ENCODE assay signal across 1 cellular context in the genomic region with DNA sequence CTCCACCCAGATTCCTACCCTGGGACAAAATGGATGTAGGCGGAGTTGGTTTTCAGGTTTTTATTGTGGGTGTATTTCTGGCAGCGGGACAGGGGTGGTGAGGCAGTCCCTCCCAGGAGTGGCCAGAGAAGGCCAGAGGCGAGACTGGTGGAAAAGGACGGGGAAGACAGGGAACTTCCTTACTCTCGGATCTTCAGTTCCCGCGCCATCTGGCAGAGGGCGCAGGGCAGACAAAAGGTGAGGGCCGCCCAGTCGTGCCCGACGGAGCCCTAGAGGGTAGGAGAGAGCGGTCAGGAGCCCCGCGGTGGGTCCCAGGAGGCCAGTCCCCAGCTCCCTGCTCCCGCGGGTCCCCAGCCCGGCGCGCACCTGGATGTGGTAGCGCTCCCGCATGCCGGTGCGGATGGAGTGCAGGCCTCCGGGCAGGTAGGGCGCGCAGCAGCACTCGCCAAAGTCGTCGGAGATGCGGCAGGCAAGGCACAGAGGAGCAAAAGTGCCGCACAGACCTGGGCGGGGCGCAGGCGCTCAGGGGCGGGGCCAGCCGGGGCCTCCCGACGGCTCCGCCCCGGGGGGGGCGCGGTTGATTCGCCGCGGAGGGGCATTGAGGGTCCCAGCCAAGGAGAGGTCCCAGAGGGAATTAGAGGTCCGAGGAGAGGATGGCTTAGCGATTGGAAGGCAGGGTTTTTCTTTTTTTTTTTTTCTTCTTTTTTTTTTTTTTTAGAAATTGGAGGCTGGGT.
TF ChIP-seq lines count a peak whose summit lies in the region.

No MANE protein-coding gene starts in this region.

TF ChIP-seq in GM12878, 131 proteins besides CTCF, POLR2A, EP300 and RAD21 (continued from another document):
- TF ChIP-seq MEF2B (IDR thresholded peaks at IDR 0.05; ENCODE audit: partially characterized antibody, poor library complexity, severe bottlenecking) (peak; percentile 28), RAD51 (IDR thresholded peaks at IDR 0.05) (no peak), CBFB (IDR thresholded peaks at IDR 0.05; ENCODE audit: low read depth) (no peak), GATAD2B (conservative IDR thresholded peaks at IDR 0.05; ENCODE audit: low read depth) (peak; percentile 52; the same call in 1 of the 2 replicates), NFXL1 (IDR thresholded peaks at IDR 0.05; ENCODE audit: borderline replicate concordance) (no peak), NR2F1 (conservative IDR thresholded peaks at IDR 0.05) (no peak), MXI1 (IDR thresholded peaks at IDR 0.05; ENCODE audit: low read depth, low read length) (no peak), IKZF1 (conservative IDR thresholded peaks at IDR 0.05) (peak; percentile 83), KDM1A (IDR thresholded peaks at IDR 0.05; ENCODE audit: borderline replicate concordance) (no peak), BMI1 (IDR thresholded peaks at IDR 0.05; ENCODE audit: borderline replicate concordance) (no peak)
- TF ChIP-seq, protein P1, sequence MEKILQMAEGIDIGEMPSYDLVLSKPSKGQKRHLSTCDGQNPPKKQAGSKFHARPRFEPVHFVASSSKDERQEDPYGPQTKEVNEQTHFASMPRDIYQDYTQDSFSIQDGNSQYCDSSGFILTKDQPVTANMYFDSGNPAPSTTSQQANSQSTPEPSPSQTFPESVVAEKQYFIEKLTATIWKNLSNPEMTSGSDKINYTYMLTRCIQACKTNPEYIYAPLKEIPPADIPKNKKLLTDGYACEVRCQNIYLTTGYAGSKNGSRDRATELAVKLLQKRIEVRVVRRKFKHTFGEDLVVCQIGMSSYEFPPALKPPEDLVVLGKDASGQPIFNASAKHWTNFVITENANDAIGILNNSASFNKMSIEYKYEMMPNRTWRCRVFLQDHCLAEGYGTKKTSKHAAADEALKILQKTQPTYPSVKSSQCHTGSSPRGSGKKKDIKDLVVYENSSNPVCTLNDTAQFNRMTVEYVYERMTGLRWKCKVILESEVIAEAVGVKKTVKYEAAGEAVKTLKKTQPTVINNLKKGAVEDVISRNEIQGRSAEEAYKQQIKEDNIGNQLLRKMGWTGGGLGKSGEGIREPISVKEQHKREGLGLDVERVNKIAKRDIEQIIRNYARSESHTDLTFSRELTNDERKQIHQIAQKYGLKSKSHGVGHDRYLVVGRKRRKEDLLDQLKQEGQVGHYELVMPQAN (conservative IDR thresholded peaks at IDR 0.05), result no peak
- TF ChIP-seq, protein P2, sequence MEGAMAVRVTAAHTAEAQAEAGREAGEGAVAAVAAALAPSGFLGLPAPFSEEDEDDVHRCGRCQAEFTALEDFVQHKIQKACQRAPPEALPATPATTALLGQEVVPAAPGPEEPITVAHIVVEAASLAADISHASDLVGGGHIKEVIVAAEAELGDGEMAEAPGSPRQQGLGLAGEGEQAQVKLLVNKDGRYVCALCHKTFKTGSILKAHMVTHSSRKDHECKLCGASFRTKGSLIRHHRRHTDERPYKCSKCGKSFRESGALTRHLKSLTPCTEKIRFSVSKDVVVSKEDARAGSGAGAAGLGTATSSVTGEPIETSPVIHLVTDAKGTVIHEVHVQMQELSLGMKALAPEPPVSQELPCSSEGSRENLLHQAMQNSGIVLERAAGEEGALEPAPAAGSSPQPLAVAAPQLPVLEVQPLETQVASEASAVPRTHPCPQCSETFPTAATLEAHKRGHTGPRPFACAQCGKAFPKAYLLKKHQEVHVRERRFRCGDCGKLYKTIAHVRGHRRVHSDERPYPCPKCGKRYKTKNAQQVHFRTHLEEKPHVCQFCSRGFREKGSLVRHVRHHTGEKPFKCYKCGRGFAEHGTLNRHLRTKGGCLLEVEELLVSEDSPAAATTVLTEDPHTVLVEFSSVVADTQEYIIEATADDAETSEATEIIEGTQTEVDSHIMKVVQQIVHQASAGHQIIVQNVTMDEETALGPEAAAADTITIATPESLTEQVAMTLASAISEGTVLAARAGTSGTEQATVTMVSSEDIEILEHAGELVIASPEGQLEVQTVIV (IDR thresholded peaks at IDR 0.05; ENCODE audit: borderline replicate concordance, partially characterized antibody), result no peak
- TF ChIP-seq, protein P3, sequence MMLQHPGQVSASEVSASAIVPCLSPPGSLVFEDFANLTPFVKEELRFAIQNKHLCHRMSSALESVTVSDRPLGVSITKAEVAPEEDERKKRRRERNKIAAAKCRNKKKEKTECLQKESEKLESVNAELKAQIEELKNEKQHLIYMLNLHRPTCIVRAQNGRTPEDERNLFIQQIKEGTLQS (IDR thresholded peaks at IDR 0.05; ENCODE audit: borderline replicate concordance, extremely low read depth, low read depth, low read length), result no peak
- TF ChIP-seq, protein P4, sequence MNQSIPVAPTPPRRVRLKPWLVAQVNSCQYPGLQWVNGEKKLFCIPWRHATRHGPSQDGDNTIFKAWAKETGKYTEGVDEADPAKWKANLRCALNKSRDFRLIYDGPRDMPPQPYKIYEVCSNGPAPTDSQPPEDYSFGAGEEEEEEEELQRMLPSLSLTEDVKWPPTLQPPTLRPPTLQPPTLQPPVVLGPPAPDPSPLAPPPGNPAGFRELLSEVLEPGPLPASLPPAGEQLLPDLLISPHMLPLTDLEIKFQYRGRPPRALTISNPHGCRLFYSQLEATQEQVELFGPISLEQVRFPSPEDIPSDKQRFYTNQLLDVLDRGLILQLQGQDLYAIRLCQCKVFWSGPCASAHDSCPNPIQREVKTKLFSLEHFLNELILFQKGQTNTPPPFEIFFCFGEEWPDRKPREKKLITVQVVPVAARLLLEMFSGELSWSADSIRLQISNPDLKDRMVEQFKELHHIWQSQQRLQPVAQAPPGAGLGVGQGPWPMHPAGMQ (IDR thresholded peaks at IDR 0.05; ENCODE audit: borderline replicate concordance), result no peak
